In the genomic region with DNA sequence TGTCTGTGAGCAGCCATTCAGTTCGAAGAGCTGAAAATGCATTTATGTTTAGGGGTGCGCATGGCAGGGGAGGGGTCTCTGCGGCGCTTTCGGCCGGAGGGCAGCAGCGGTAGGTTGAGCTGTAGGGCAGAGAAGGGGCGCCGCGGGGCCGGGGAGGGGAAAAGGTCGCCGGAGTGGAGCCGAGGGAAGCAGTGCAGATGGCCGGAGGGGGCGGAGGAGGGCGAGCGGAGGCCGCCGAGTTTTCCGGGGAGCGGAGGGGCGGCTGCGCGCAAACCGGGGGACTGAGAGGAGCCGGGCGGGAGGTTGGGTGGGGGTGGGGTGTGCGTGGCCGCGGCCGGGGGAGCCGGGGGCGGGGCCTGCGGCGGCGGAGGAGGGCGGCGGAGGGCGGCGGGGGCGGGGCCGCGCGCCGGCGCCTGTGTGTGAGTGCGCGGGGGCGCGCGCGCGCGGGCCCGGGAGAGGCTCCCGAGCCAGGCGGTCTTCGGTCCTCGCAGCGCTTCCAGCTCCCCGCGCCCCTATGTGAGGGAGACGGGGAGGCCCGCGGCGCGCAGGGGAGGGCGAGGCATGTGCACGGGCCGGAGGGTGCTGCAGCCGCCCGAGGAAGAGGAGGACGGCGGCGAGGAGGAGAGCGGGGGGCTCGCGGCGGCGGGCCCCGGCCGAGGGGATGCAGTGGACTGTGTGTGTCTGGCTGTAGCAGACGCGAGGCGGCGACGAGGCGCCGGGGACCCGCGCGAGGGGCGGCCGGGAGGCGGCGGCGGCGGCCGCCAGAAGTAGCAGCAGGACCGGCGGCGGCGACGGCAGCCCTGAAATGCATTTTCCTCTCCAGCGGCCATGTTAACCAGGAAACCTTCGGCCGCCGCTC, we compare ENCODE assay signal across 8 cellular contexts.
A peak's percentile ranks its signal among the peaks of the same experiment; 100 is the strongest.
DNase-seq lines count a peak whose midpoint lies in the region; ATAC-seq and TF ChIP-seq lines count a peak whose summit lies in the region.

A gene (plus strand): TSS at position 440 of the 859 bp plus-strand sequence. CDS start 389 bp downstream, at position 829.

- H3K27ac ChIP-seq in 22Rv1 = peak within 1 kb of the TSS; percentile 64
- H3K27ac ChIP-seq in layer of hippocampus (ENCODE audit: low read depth, low read length) = peak within 1 kb of the TSS; percentile 81

- no peaks in the 10 kb centered on the region for H3K27me3 ChIP-seq in layer of hippocampus (ENCODE audit: control insufficient read depth, insufficient read depth, low read length)

- DNase-seq in NCI-H2196 (lab: John Stamatoyannopoulos, UW; ENCODE audit: unreplicated experiment) (peak; percentile 79), choroid plexus epithelial cell (ENCODE audit: low read depth) (peak; percentile 83)
- DNase-seq in activated CD4-positive, alpha-beta T cell treated with anti-CD3 and anti-CD28 coated beads for 1 hour = peak; percentile 64
- peak; percentile 67 to 71 for DNase-seq in stimulated activated CD4-positive, alpha-beta T cell treated with anti-CD3 and anti-CD28 coated beads, Interleukin-1b, Interleukin-23, amount 100 ng/mL, for 4 hours (ENCODE audit: low read depth in 2 of 2)

- H3K4me3 ChIP-seq in choroid plexus epithelial cell (ENCODE audit: low read depth, low read length) = peak within 1 kb of the TSS; percentile 85

- TF ChIP-seq CTCF in 22Rv1 (IDR thresholded peaks at IDR 0.05) = no peak; the same call in 1 of the 2 replicates
- TF ChIP-seq CTCF in choroid plexus epithelial cell (conservative IDR thresholded peaks at IDR 0.05; ENCODE audit: low read depth, low read length) = no peak

- ATAC-seq in GM18498 (IDR thresholded peaks at IDR 0.05; ENCODE audit: unreplicated experiment) = peak; percentile 61
- ATAC-seq in HG02885 (IDR thresholded peaks at IDR 0.05; ENCODE audit: poor library complexity, unreplicated experiment) = peak; percentile 56

Comparison
In these comparisons a context has a peak if more than half of its experiments do, and no peak if none do; other contexts are left out.
1. Peak in every context shown above with its lines: DNase-seq, ATAC-seq, H3K4me3 ChIP-seq and H3K27ac ChIP-seq.